25 cellular contexts compared by ENCODE assay signal in genomic region chr4:23878235-23878861, GRCh38. TPM values are rescaled to one million over a fixed set of nuclear protein-coding genes. Genes with fewer than 3 reads are reported as not detected.
DNase-seq lines count a peak whose midpoint lies in the region; ATAC-seq, FAIRE-seq and TF ChIP-seq lines count a peak whose summit lies in the region.
"Had no signal": no experiment of that assay in that cellular context is flagged by ENCODE, and none has a peak within 500 bp of the region (broad histone marks: within the 10 kb centered on the region; RNA-seq: fewer than 3 reads in every experiment).

No MANE protein-coding gene starts in this region.

- WGBS in body of pancreas, 2 donors = 34 to 35% methylated on average over 6 of the region's 6 CpGs
- 55% methylated on average over 6 of the region's 6 CpGs for WGBS in HepG2 (ENCODE audit: low lambda C conversion rate)
- 19% methylated on average over 6 of the region's 6 CpGs for WGBS in smooth muscle cell (ENCODE audit: low lambda C conversion rate)

- H3K36me3 ChIP-seq in body of pancreas (replicated peaks in 1 of 2; ENCODE audit: insufficient read depth in 1 of 2, low read depth in 2 of 2) (no peaks in the 10 kb centered on the region), HepG2 (replicated peaks in 1 of 2; ENCODE audit: control insufficient read depth in 1 of 2, insufficient read depth in 2 of 2, low read length in 2 of 2) (peaks cover 3 to 28% of the 10 kb centered on the region in 2 experiments; a peak in 4 of 5 replicates), smooth muscle cell (ENCODE audit: low read depth) (no peaks in the 10 kb centered on the region)
- H3K36me3 ChIP-seq: BLaER1 treated with 17β-estradiol and CSF1 and Interleukin-3, amounts not matched to agents 10 nM and 100 nM; brain microvascular endothelial cell; left lung had no signal

- H4K20me1 ChIP-seq in HepG2 (ENCODE audit: insufficient read depth, low read length) = no peaks in the 10 kb centered on the region
- no peaks in the 10 kb centered on the region for H4K20me1 ChIP-seq in smooth muscle cell (ENCODE audit: low read depth)
- H4K20me1 ChIP-seq: BLaER1 treated with 17β-estradiol and CSF1 and Interleukin-3, amounts not matched to agents 10 nM and 100 nM had no signal

- CTCF ChIA-PET in HepG2 (lab: Yijun Ruan, JAX; ENCODE audit: low intra/inter-chr PET ratio, low total read pairs) = no interaction called here

- no peaks in the 10 kb centered on the region for H3K9me3 ChIP-seq in body of pancreas
- no peaks in the 10 kb centered on the region for H3K9me3 ChIP-seq in HepG2 (ENCODE audit: low read length)
- H3K9me3 ChIP-seq in smooth muscle cell (replicated peaks; ENCODE audit: low read depth) = no peaks in the 10 kb centered on the region
- H3K9me3 ChIP-seq: BLaER1 treated with 17β-estradiol and CSF1 and Interleukin-3, amounts not matched to agents 10 nM and 100 nM; left lung had no signal

- TF ChIP-seq CTCF in body of pancreas (IDR thresholded peaks at IDR 0.05) (no peak), HepG2 (CRISPR knock-in tag; IDR thresholded peaks at IDR 0.05) (no peak), smooth muscle cell (IDR thresholded peaks at IDR 0.05; ENCODE audit: borderline replicate concordance, insufficient read depth, poor library complexity, severe bottlenecking) (no peak), CD14-positive monocyte (IDR thresholded peaks at IDR 0.05) (no peak)

- H3K27ac ChIP-seq in body of pancreas = peak overlapping the region in 3 of 4 donors; percentile 22 to 45 (median 33)
- peak overlapping the region; percentile 84 for H3K27ac ChIP-seq in HepG2 (ENCODE audit: extremely low read length, insufficient read depth, low read length)
- peak overlapping the region; percentile 78 for H3K27ac ChIP-seq in smooth muscle cell (ENCODE audit: low read depth)
- H3K27ac ChIP-seq: BLaER1 treated with 17β-estradiol and CSF1 and Interleukin-3, amounts not matched to agents 10 nM and 100 nM; brain microvascular endothelial cell; left lung had no signal

- H3K4me1 Mint-ChIP-seq in CD14-positive monocyte = peaks cover 22% of the 10 kb centered on the region

- no peak for TF ChIP-seq EP300 in HepG2 (IDR thresholded peaks at IDR 0.05; ENCODE audit: low read depth in 2 of 2, low read length in 2 of 2)
- no peak for TF ChIP-seq EP300 in HepG2 (CRISPR knock-in tag; IDR thresholded peaks at IDR 0.05; ENCODE audit: borderline replicate concordance)

- TF ChIP-seq POLR2A in body of pancreas (IDR thresholded peaks at IDR 0.05) (no peak), HepG2 (IDR thresholded peaks at IDR 0.05; ENCODE audit: insufficient read depth in 1 of 2, low read depth in 2 of 2, low read length in 2 of 2) (no peak)

- H3K27me3 ChIP-seq in body of pancreas = no peaks in the 10 kb centered on the region
- no peaks in the 10 kb centered on the region for H3K27me3 ChIP-seq in HepG2 (ENCODE audit: control insufficient read depth in 1 of 2, insufficient read depth in 2 of 2, low read length in 2 of 2)
- H3K27me3 ChIP-seq in smooth muscle cell (ENCODE audit: low read depth) = no peaks in the 10 kb centered on the region
- H3K27me3 ChIP-seq: BLaER1 treated with 17β-estradiol and CSF1 and Interleukin-3, amounts not matched to agents 10 nM and 100 nM; brain microvascular endothelial cell; left lung had no signal

- POLR2A ChIA-PET in HepG2 (lab: Yijun Ruan, JAX) = interaction anchor here (0.8 to 2.7 kb wide), 3 partner anchors 12 to 15 kb away, joined by 3 to 22 read pairs (median 4); partner anchors contain the start of gene PPARGC1A

- H3K79me2 ChIP-seq in HepG2 (ENCODE audit: insufficient read depth, low read length) (peaks cover 59% of the 10 kb centered on the region), smooth muscle cell (ENCODE audit: low read depth) (no peaks in the 10 kb centered on the region)

- in situ Hi-C loops in HepG2 (cut with HindIII; ENCODE audit: extremely low pct_ligation_motif_present, low pct_unique_long_range_greater_than_20kb) = loop anchor here (25.0 kb wide), 1 partner anchor 709 kb away; the partner anchor contains the start of gene DHX15

- peaks cover 0 to 3% (median 1%) of the 10 kb centered on the region in 3 donors for H3K27me3 Mint-ChIP-seq in CD14-positive monocyte (ENCODE audit: low read depth in 3 of 3)
- H3K27me3 Mint-ChIP-seq: stimulated activated naive CD8-positive, alpha-beta T cell treated with anti-CD3 and anti-CD28 coated beads, Interleukin-15, Interleukin-2, amounts not matched to agents 100 ng/mL and 50 ng/mL, for 24 hours had no signal

- DNase-seq in NCI-H2029 treated with DMSO at 0.1 percent for 48 hours (lab: John Stamatoyannopoulos, UW) = peak; percentile 28
- no peak for DNase-seq in NCI-H2029 (lab: John Stamatoyannopoulos, UW)
- no peak for DNase-seq in body of pancreas
- no peak for DNase-seq in HepG2 (ENCODE audit: low spot score)
- no peak for DNase-seq in smooth muscle cell (lab: John Stamatoyannopoulos, UW; ENCODE audit: unreplicated experiment)
- no peak for DNase-seq in amygdala (lab: John Stamatoyannopoulos, UW)
- no peak for DNase-seq in stimulated activated CD4-positive, alpha-beta T cell treated with anti-CD3 and anti-CD28 coated beads, Interleukin-2, amount 100 ng/mL, for 24 hours
- no peak for DNase-seq in CD14-positive monocyte (ENCODE audit: low spot score)
- DNase-seq: activated CD4-positive, CD25-positive, alpha-beta regulatory T cell treated with anti-CD3 and anti-CD28 coated beads, Interleukin-2, amount 50 U/mL, for 72 hours; activated CD8-positive, alpha-beta memory T cell treated with anti-CD3 and anti-CD28 coated beads for 24 hours; activated T-cell treated with anti-CD3 and anti-CD28 coated beads, Interleukin-2, amount 50 U/mL, for 48 hours; GDM1; left lung; MM.1S; NCI-H1694; NCI-H446; NK-92 treated with Interleukin-12 subunit alpha and Interleukin-12 subunit beta, amount 100 ng/mL, for 24 hours; stimulated activated CD4-positive, alpha-beta T cell treated with anti-CD3 and anti-CD28 coated beads, Interleukin-1b, Interleukin-23, amount 100 ng/mL, for 48 hours had no signal

- no peak overlapping the region for H2AFZ ChIP-seq in HepG2 (ENCODE audit: low read length)
- no peak overlapping the region for H2AFZ ChIP-seq in smooth muscle cell (ENCODE audit: low read depth)

- H3K4me3 ChIP-seq in body of pancreas (no peak overlapping the region), HepG2 (replicated peaks in 1 of 3; ENCODE audit: insufficient read depth in 1 of 3, low read depth in 2 of 3, low read length in 3 of 3) (peak overlapping the region; percentile 20 to 56 (median 27); a peak in 5 of 6 replicates), smooth muscle cell (no peak overlapping the region)
- H3K4me3 ChIP-seq: BLaER1 treated with 17β-estradiol and CSF1 and Interleukin-3, amounts not matched to agents 10 nM and 100 nM; left lung had no signal

- peaks cover 10% of the 10 kb centered on the region for H3F3A ChIP-seq in smooth muscle cell (ENCODE audit: low read depth)

- peak overlapping the region; percentile 73 for H3K4me2 ChIP-seq in HepG2 (ENCODE audit: low read depth, low read length)
- peak overlapping the region; percentile 73 for H3K4me2 ChIP-seq in smooth muscle cell
- H3K4me2 ChIP-seq: BLaER1 treated with 17β-estradiol and CSF1 and Interleukin-3, amounts not matched to agents 10 nM and 100 nM had no signal

- H3K4me1 ChIP-seq in body of pancreas (peaks cover 8% of the 10 kb centered on the region), HepG2 (ENCODE audit: insufficient read depth, low read length) (peaks cover 100% of the 10 kb centered on the region), smooth muscle cell (ENCODE audit: low read depth) (peaks cover 9% of the 10 kb centered on the region)
- H3K4me1 ChIP-seq: BLaER1 treated with 17β-estradiol and CSF1 and Interleukin-3, amounts not matched to agents 10 nM and 100 nM had no signal

- intact Hi-C loops in body of pancreas (cut with DNase I) (no loop called here), HepG2 (cut with micrococcal nuclease; ENCODE audit: unreplicated experiment) (no loop called here), CD14-positive monocyte (cut with micrococcal nuclease) (no loop called here)

- peak overlapping the region; percentile 59 for H3K9ac ChIP-seq in HepG2 (ENCODE audit: insufficient read depth, low read depth, low read length)
- H3K9ac ChIP-seq in smooth muscle cell (ENCODE audit: low read depth) = peak overlapping the region; percentile 41
- H3K9ac ChIP-seq: BLaER1 treated with 17β-estradiol and CSF1 and Interleukin-3, amounts not matched to agents 10 nM and 100 nM had no signal

- no TSS peak for BruUV-seq in HepG2 (replicated peaks; lab: Mats Ljungman, UMichigan)

- H3K36me3 Mint-ChIP-seq in CD14-positive monocyte = no peaks in the 10 kb centered on the region
- H3K36me3 Mint-ChIP-seq: activated naive CD4-positive, alpha-beta T cell treated with anti-CD3 and anti-CD28 coated beads, Interleukin-2, amount 50 U/mL, for 72 hours had no signal

- no peak for FAIRE-seq in HepG2 (lab: Jason Lieb, UNC)
- FAIRE-seq: A204.1, H54, urothelium cell line had no signal

- no peak for TF ChIP-seq RAD21 in HepG2 (CRISPR knock-in tag; IDR thresholded peaks at IDR 0.05)

- H3K27ac Mint-ChIP-seq in CD14-positive monocyte = no peak overlapping the region
- H3K27ac Mint-ChIP-seq: activated naive CD4-positive, alpha-beta T cell treated with anti-CD3 and anti-CD28 coated beads, Interleukin-2, amount 50 U/mL, for 72 hours; stimulated activated naive CD8-positive, alpha-beta T cell treated with anti-CD3 and anti-CD28 coated beads, Interleukin-15, Interleukin-2, amounts not matched to agents 100 ng/mL and 50 ng/mL, for 24 hours had no signal

- no peak overlapping the region for H3K4me3 Mint-ChIP-seq in CD14-positive monocyte
- H3K4me3 Mint-ChIP-seq: stimulated activated naive CD8-positive, alpha-beta T cell treated with anti-CD3 and anti-CD28 coated beads, Interleukin-15, Interleukin-2, amounts not matched to agents 100 ng/mL and 50 ng/mL, for 24 hours had no signal

- no peak for ATAC-seq in body of pancreas
- no peak for ATAC-seq in HepG2
- ATAC-seq: activated naive CD4-positive, alpha-beta T cell treated with anti-CD3 and anti-CD28 coated beads, Interleukin-2, amount 50 U/mL, for 72 hours had no signal

- no peaks in the 10 kb centered on the region for H3K9me3 Mint-ChIP-seq in CD14-positive monocyte
- H3K9me3 Mint-ChIP-seq: activated naive CD4-positive, alpha-beta T cell treated with anti-CD3 and anti-CD28 coated beads, Interleukin-2, amount 50 U/mL, for 72 hours; stimulated activated naive CD8-positive, alpha-beta T cell treated with anti-CD3 and anti-CD28 coated beads, Interleukin-15, Interleukin-2, amounts not matched to agents 100 ng/mL and 50 ng/mL, for 24 hours had no signal

RNA-seq across cellular contexts. Expression of gene PPARGC1A, which starts 11.5 kb away (rescaled TPM):
- total RNA-seq in body of pancreas (10 to 100 TPM in 1 of 2 donors, 1 to 10 TPM in 1; 8.0 to 44.8 TPM), HepG2 (2016; rRNA removed; fragmentation: Illumina TruSeq; extraction: Trizol) (18.8 and 20.7 TPM in 2 replicates), smooth muscle cell (1.8 and 2.8 TPM in 2 replicates)
- 2.1 and 2.8 TPM in 2 replicates for total RNA-seq in HepG2 (2016; cell fraction: cytosol; rRNA removed; fragmentation: Illumina TruSeq; extraction: Trizol; ENCODE audit: low read depth)
- 16.5 and 17.8 TPM in 2 replicates for total RNA-seq in HepG2 (2016; cell fraction: insoluble cytoplasmic fraction; rRNA removed; fragmentation: Illumina TruSeq; extraction: Trizol)
- 5.2 and 6.9 TPM in 2 replicates for total RNA-seq in HepG2 (2016; cell fraction: membrane; rRNA removed; fragmentation: Illumina TruSeq; extraction: Trizol)
- total RNA-seq in HepG2 (2016; cell fraction: nucleus; rRNA removed; fragmentation: Illumina TruSeq; extraction: Trizol) = 48.8 and 51.3 TPM in 2 replicates
- polyA plus RNA-seq in HepG2 (2011; rRNA removed) (26.3 and 37.3 TPM in 2 replicates), smooth muscle cell (0.25 and 0.30 TPM in 2 replicates), CD14-positive monocyte (1 to 10 TPM in 1 of 2 donors, under 1 TPM in 1; 0.58 to 1.1 TPM)
- polyA plus RNA-seq in HepG2 (2011; cell fraction: cytosol; rRNA removed) = 21.3 and 25.7 TPM in 2 replicates
- 53.6 and 57.4 TPM in 2 replicates for polyA plus RNA-seq in HepG2 (2011; cell fraction: nucleus; rRNA removed)
- 18.4 and 30.5 TPM in 2 replicates for polyA plus RNA-seq in HepG2 (2012)
- 1.1 TPM in 2 replicates for polyA plus RNA-seq in HepG2 (2016; cell fraction: cytosol; fragmentation: Illumina TruSeq; extraction: Trizol; ENCODE audit: low read depth)
- 10.3 and 10.7 TPM in 2 replicates for polyA plus RNA-seq in HepG2 (2016; cell fraction: insoluble cytoplasmic fraction; fragmentation: Illumina TruSeq; extraction: Trizol; ENCODE audit: low read depth)
- 1.2 and 1.5 TPM in 2 replicates for polyA plus RNA-seq in HepG2 (2016; cell fraction: membrane; fragmentation: Illumina TruSeq; extraction: Trizol; ENCODE audit: low read depth)
- 13.7 and 14.4 TPM in 2 replicates for polyA plus RNA-seq in HepG2 (2016; cell fraction: nucleus; fragmentation: Illumina TruSeq; extraction: Trizol; ENCODE audit: insufficient read depth, low read depth)
- polyA minus RNA-seq in HepG2 (2011; rRNA and poly(A)+ RNA removed; ENCODE audit: low replicate concordance) = 26.6 and 166 TPM in 2 replicates
- 30.3 and 31.7 TPM in 2 replicates for polyA minus RNA-seq in HepG2 (2011; cell fraction: cytosol; rRNA and poly(A)+ RNA removed)
- 453 and 498 TPM in 2 replicates for polyA minus RNA-seq in HepG2 (2011; cell fraction: nucleus; rRNA and poly(A)+ RNA removed)
- total RNA-seq: activated naive CD4-positive, alpha-beta T cell treated with anti-CD3 and anti-CD28 coated beads, Interleukin-2, amount 50 U/mL, for 72 hours had no signal

Comparison
In these comparisons a context has a peak if more than half of its experiments do, and no peak if none do; other contexts are left out.
1. H3K27ac ChIP-seq: peak in every context shown above with its lines; median percentile 84 in HepG2; 78 in smooth muscle cell; 33 in body of pancreas.
2. H3K4me3 ChIP-seq: peak in HepG2 (3 of 3); none in body of pancreas (0 of 2) and smooth muscle cell (single experiment).